1 cellular context compared by ENCODE assay signal in the genomic region with DNA sequence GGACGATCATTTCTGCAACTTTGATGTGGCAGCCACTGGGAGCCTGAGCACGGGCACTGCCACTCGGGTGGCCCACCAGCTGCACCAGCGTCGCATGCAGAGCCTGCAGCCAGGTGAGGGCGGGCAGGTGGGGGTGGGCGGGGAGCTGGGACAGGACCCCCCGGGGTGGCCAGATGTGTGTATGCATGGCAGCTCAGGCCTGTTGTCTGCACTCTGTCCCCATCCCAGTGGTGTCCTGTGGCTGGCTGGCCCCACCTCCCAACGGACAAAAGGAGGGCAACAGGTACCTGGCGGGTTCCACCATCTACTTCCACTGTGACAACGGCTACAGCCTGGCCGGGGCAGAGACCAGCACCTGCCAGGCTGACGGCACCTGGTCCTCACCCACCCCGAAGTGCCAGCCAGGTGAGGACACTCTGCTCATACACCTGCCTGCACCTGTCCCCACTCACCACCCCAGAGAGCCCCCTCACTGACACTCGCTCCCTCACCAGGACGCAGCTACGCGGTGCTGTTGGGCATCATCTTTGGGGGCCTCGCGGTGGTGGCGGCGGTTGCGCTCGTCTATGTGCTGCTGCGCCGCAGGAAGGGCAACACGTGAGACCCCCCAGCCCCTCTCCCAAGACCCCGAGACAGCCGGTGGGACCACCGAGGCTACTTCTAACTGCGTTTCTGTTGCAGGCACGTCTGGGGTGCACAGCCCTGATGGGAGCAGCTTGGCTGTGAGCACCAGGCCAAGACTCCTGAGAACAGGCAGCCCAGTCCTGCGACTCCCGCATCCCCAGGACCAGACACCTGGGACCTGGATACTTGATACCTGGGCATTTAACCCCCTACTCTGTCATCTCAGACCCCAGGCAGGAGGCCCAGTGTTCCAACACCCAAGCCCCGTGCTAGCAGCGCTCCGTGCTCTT.
TF ChIP-seq lines count a peak whose summit lies in the region.

No MANE protein-coding gene starts in this region.

TF ChIP-seq in A549, 52 proteins besides CTCF, POLR2A, EP300 and RAD21 (continued from another document):
- TF ChIP-seq, protein P1, sequence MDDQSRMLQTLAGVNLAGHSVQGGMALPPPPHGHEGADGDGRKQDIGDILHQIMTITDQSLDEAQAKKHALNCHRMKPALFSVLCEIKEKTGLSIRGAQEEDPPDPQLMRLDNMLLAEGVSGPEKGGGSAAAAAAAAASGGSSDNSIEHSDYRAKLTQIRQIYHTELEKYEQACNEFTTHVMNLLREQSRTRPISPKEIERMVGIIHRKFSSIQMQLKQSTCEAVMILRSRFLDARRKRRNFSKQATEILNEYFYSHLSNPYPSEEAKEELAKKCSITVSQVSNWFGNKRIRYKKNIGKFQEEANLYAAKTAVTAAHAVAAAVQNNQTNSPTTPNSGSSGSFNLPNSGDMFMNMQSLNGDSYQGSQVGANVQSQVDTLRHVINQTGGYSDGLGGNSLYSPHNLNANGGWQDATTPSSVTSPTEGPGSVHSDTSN (IDR thresholded peaks at IDR 0.05) = no peak
- no peak for TF ChIP-seq ZNF302 (CRISPR knock-in tag; IDR thresholded peaks at IDR 0.05)
- TF ChIP-seq FOXS1 (CRISPR knock-in tag; IDR thresholded peaks at IDR 0.05) = no peak
- no peak for TF ChIP-seq JUN (IDR thresholded peaks at IDR 0.05)
- no peak for TF ChIP-seq MAZ (IDR thresholded peaks at IDR 0.05; ENCODE audit: borderline replicate concordance, low read depth, low read length)
- no peak for TF ChIP-seq MYC (IDR thresholded peaks at IDR 0.05; ENCODE audit: borderline replicate concordance, low read length)
- no peak for TF ChIP-seq NPAS2 (CRISPR knock-in tag; IDR thresholded peaks at IDR 0.05; ENCODE audit: borderline replicate concordance)
- no peak for TF ChIP-seq TFCP2L1 (CRISPR knock-in tag; IDR thresholded peaks at IDR 0.05)
- no peak for TF ChIP-seq SREBF2 (IDR thresholded peaks at IDR 0.05)
- TF ChIP-seq RNF2 (IDR thresholded peaks at IDR 0.05; ENCODE audit: borderline replicate concordance, low read depth) = no peak
- TF ChIP-seq, protein P2, sequence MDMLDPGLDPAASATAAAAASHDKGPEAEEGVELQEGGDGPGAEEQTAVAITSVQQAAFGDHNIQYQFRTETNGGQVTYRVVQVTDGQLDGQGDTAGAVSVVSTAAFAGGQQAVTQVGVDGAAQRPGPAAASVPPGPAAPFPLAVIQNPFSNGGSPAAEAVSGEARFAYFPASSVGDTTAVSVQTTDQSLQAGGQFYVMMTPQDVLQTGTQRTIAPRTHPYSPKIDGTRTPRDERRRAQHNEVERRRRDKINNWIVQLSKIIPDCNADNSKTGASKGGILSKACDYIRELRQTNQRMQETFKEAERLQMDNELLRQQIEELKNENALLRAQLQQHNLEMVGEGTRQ (IDR thresholded peaks at IDR 0.05) = no peak
- TF ChIP-seq JUNB (IDR thresholded peaks at IDR 0.05) = no peak
- TF ChIP-seq, protein P3, sequence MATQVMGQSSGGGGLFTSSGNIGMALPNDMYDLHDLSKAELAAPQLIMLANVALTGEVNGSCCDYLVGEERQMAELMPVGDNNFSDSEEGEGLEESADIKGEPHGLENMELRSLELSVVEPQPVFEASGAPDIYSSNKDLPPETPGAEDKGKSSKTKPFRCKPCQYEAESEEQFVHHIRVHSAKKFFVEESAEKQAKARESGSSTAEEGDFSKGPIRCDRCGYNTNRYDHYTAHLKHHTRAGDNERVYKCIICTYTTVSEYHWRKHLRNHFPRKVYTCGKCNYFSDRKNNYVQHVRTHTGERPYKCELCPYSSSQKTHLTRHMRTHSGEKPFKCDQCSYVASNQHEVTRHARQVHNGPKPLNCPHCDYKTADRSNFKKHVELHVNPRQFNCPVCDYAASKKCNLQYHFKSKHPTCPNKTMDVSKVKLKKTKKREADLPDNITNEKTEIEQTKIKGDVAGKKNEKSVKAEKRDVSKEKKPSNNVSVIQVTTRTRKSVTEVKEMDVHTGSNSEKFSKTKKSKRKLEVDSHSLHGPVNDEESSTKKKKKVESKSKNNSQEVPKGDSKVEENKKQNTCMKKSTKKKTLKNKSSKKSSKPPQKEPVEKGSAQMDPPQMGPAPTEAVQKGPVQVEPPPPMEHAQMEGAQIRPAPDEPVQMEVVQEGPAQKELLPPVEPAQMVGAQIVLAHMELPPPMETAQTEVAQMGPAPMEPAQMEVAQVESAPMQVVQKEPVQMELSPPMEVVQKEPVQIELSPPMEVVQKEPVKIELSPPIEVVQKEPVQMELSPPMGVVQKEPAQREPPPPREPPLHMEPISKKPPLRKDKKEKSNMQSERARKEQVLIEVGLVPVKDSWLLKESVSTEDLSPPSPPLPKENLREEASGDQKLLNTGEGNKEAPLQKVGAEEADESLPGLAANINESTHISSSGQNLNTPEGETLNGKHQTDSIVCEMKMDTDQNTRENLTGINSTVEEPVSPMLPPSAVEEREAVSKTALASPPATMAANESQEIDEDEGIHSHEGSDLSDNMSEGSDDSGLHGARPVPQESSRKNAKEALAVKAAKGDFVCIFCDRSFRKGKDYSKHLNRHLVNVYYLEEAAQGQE (IDR thresholded peaks at IDR 0.05) = no peak
- TF ChIP-seq NR3C1 (IDR thresholded peaks at IDR 0.05) = no peak
- TF ChIP-seq PHF8 (IDR thresholded peaks at IDR 0.05; ENCODE audit: borderline replicate concordance, low read depth) = no peak
- TF ChIP-seq, protein P4, sequence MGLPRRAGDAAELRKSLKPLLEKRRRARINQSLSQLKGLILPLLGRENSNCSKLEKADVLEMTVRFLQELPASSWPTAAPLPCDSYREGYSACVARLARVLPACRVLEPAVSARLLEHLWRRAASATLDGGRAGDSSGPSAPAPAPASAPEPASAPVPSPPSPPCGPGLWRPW (IDR thresholded peaks at IDR 0.05) = no peak
- TF ChIP-seq, protein P5, sequence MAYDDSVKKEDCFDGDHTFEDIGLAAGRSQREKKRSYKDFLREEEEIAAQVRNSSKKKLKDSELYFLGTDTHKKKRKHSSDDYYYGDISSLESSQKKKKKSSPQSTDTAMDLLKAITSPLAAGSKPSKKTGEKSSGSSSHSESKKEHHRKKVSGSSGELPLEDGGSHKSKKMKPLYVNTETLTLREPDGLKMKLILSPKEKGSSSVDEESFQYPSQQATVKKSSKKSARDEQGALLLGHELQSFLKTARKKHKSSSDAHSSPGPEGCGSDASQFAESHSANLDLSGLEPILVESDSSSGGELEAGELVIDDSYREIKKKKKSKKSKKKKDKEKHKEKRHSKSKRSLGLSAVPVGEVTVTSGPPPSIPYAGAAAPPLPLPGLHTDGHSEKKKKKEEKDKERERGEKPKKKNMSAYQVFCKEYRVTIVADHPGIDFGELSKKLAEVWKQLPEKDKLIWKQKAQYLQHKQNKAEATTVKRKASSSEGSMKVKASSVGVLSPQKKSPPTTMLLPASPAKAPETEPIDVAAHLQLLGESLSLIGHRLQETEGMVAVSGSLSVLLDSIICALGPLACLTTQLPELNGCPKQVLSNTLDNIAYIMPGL (CRISPR knock-in tag; IDR thresholded peaks at IDR 0.05; ENCODE audit: borderline replicate concordance) = no peak
- TF ChIP-seq, protein P6, sequence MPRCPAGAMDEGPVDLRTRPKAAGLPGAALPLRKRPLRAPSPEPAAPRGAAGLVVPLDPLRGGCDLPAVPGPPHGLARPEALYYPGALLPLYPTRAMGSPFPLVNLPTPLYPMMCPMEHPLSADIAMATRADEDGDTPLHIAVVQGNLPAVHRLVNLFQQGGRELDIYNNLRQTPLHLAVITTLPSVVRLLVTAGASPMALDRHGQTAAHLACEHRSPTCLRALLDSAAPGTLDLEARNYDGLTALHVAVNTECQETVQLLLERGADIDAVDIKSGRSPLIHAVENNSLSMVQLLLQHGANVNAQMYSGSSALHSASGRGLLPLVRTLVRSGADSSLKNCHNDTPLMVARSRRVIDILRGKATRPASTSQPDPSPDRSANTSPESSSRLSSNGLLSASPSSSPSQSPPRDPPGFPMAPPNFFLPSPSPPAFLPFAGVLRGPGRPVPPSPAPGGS (IDR thresholded peaks at IDR 0.05) = no peak
- TF ChIP-seq, protein P7, sequence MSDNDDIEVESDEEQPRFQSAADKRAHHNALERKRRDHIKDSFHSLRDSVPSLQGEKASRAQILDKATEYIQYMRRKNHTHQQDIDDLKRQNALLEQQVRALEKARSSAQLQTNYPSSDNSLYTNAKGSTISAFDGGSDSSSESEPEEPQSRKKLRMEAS (IDR thresholded peaks at IDR 0.05) = no peak
